ENCODE assay signal across 12 cellular contexts in the genomic region with DNA sequence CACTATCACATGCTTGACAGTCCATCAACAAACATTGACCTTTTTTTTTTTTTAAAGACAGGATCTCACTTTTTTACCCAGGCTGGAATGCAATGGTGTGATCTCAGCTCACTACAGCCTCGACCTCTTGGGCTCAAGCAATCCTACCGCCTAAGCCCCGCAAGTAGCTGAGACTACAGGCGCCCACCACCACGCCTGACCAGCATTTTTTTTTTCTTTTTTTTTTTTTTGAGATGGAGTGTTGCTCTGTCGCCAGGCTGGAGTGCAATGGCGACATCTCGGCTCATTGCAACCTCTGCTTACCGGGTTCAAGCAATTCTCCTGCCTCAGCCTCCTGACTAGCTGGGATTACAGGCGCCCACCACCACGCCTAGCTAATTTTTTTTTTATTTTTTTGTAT. TPM values are rescaled to one million over a fixed set of nuclear protein-coding genes. Genes with fewer than 3 reads are reported as not detected.
DNase-seq lines count a peak whose midpoint lies in the region; ATAC-seq, FAIRE-seq and TF ChIP-seq lines count a peak whose summit lies in the region.
"Not testable (repeated sequence)": the region's sequence is repeated elsewhere in the genome, so short reads cannot be mapped to it uniquely, and the experiment has no call there.
"Had no signal": no experiment of that assay in that cellular context is flagged by ENCODE, and none has a peak within 500 bp of the region (broad histone marks: within the 10 kb centered on the region; RNA-seq: fewer than 3 reads in every experiment).

No MANE protein-coding gene starts in this region.

- CTCF ChIA-PET in HEK293 (lab: Yijun Ruan, JAX) (interaction anchor here (0.6 to 1.4 kb wide), 7 partner anchors 12 to 1369 kb away, joined by 3 to 7 read pairs (median 4); no protein-coding TSS in a partner anchor), H1 (lab: Charles Lee; ENCODE audit: partially characterized antibody) (interaction anchor here (0.7 to 3.4 kb wide), 11 partner anchors 11 to 78 kb away, joined by 3 to 17 read pairs (median 3); a partner anchor contains a TSS)
- CTCF ChIA-PET in K562 (lab: Yijun Ruan, JAX; ENCODE audit: low intra/inter-chr PET ratio), result not testable (repeated sequence)

- not testable (repeated sequence) for H2BK12ac ChIP-seq in H1 (ENCODE audit: low read depth, low read length)

- H3K14ac ChIP-seq in H1 (ENCODE audit: insufficient read length), result not testable (repeated sequence)

- H3K36me3 ChIP-seq in HEK293 (ENCODE audit: control insufficient read depth in 2 of 2, insufficient read depth in 1 of 2, low read length in 2 of 2); K562 (ENCODE audit: control insufficient read depth, insufficient read depth, low read length); H1 (ENCODE audit: control insufficient read depth in 2 of 4, insufficient read depth in 4 of 4, low read length in 3 of 4): not testable (repeated sequence)

- H3K4me2 ChIP-seq in K562 (ENCODE audit: insufficient read depth, low read length); H1 (ENCODE audit: insufficient read depth in 1 of 2, low read depth in 2 of 2, low read length in 2 of 2): not testable (repeated sequence)

- H2BK15ac ChIP-seq in H1 (ENCODE audit: low read length), result not testable (repeated sequence)

- not testable (repeated sequence) for H2BK20ac ChIP-seq in H1 (ENCODE audit: low read length)

- FAIRE-seq in K562 (lab: Jason Lieb, UNC); H1 (lab: Jason Lieb, UNC): not testable (repeated sequence)

- 28% methylated on average over 10 of the region's 11 CpGs for WGBS in K562 (ENCODE audit: insufficient coverage, low coverage, missing lambda C conversion rate)
- WGBS in H1 (ENCODE audit: extremely low coverage in 1 of 2, insufficient coverage in 1 of 2, insufficient read length in 1 of 2, insufficient replicate concordance in 2 of 2, low coverage in 1 of 2, low lambda C conversion rate in 2 of 2, missing lambda C conversion rate in 1 of 2), 2 experiments, result 94% methylated on average over 10 of the region's 11 CpGs; no CpG with 5 or more reads in 1 of the 2 experiments

- BruUV-seq in K562 (replicated peaks; lab: Mats Ljungman, UMichigan), result not testable (repeated sequence)

- TF ChIP-seq EP300 in K562 (IDR thresholded peaks at IDR 0.05; ENCODE audit: low read length); H1 (IDR thresholded peaks at IDR 0.05; ENCODE audit: borderline replicate concordance in 1 of 2, low read depth in 2 of 2, low read length in 2 of 2): not testable (repeated sequence)

- H2BK120ac ChIP-seq in H1 (replicated peaks; ENCODE audit: low read depth, low read length), result not testable (repeated sequence)

- H4K8ac ChIP-seq in H1 (ENCODE audit: extremely low read depth, insufficient read depth, low read length), result not testable (repeated sequence)

- H4K5ac ChIP-seq in H1 (ENCODE audit: insufficient read length, low read depth, low read length), result not testable (repeated sequence)

- not testable (repeated sequence) for H3K56ac ChIP-seq in H1 (replicated peaks; ENCODE audit: insufficient read length, low read depth, low read length)

- TF ChIP-seq RAD21 in K562 (CRISPR knock-in tag; conservative IDR thresholded peaks at IDR 0.05 in 1 of 2, IDR thresholded peaks at IDR 0.05 in 1 of 2); H1 (IDR thresholded peaks at IDR 0.05 in 1 of 2, conservative IDR thresholded peaks at IDR 0.05 in 1 of 2; ENCODE audit: low read depth in 2 of 2, low read length in 2 of 2): not testable (repeated sequence)

- not testable (repeated sequence) for H4K20me1 ChIP-seq in K562 (replicated peaks; ENCODE audit: control insufficient read depth, insufficient read depth, low read length); H1 (replicated peaks in 1 of 2; ENCODE audit: control insufficient read depth in 1 of 2, insufficient read depth in 2 of 2, low read length in 2 of 2)

- not testable (repeated sequence) for H3K9me1 ChIP-seq in K562 (ENCODE audit: control insufficient read depth, insufficient read depth, low read length)

- H3K27ac ChIP-seq in HEK293 (ENCODE audit: extremely low read depth, low read depth, low read length); K562 (ENCODE audit: extremely low read depth, low read depth, low read length); H1 (ENCODE audit: low read depth, low read length): not testable (repeated sequence)
- H3K27ac ChIP-seq in cingulate gyrus (ENCODE audit: low read depth, low read length) (peak overlapping the region; percentile 96), substantia nigra (ENCODE audit: low read depth, low read length, poor library complexity, severe bottlenecking) (peak overlapping the region; percentile 99)

- H2AK5ac ChIP-seq in H1 (ENCODE audit: low read depth, low read length), result 0 out of 2 replicates have a peak overlapping the region, but pooled peaks have one; percentile 53

- in situ Hi-C loops in K562 (cut with MboI), result not testable (repeated sequence)

- H4K91ac ChIP-seq in H1 (replicated peaks; ENCODE audit: insufficient read length, low read length), result not testable (repeated sequence)

- not testable (repeated sequence) for H3K4me3 ChIP-seq in HEK293 (ENCODE audit: low read depth, low read length); K562; H1 (ENCODE audit: extremely low read depth in 1 of 4, insufficient read depth in 2 of 4, low read depth in 3 of 4, low read length in 4 of 4)

- not testable (repeated sequence) for H3K23me2 ChIP-seq in H1 (ENCODE audit: low read depth, low read length)

- not testable (repeated sequence) for H3K79me1 ChIP-seq in H1 (ENCODE audit: low read depth, low read length)

- not testable (repeated sequence) for H3K23ac ChIP-seq in H1 (ENCODE audit: insufficient read length)

- not testable (repeated sequence) for H3K9ac ChIP-seq in K562 (ENCODE audit: insufficient read depth in 1 of 2, low read depth in 2 of 2, low read length in 2 of 2); H1 (replicated peaks in 1 of 4; ENCODE audit: extremely low read depth in 1 of 4, low read depth in 3 of 4, low read length in 3 of 4)

- not testable (repeated sequence) for DNase-seq in K562 (ENCODE audit: extremely low read depth in 1 of 4, low spot score in 3 of 4); H1 (ENCODE audit: low read depth in 1 of 2, low spot score in 2 of 2); substantia nigra (lab: John Stamatoyannopoulos, UW)

- H2AFZ ChIP-seq in K562 (ENCODE audit: low read depth, low read length); H1 (ENCODE audit: low read length): not testable (repeated sequence)

- not testable (repeated sequence) for H3K18ac ChIP-seq in H1 (ENCODE audit: extremely low read depth, low read length)

- intact Hi-C loops in K562 (cut with micrococcal nuclease), result not testable (repeated sequence)

- POLR2A ChIA-PET in HEK293 (lab: Yijun Ruan, JAX) (interaction anchor here (0.9 kb wide), 1 partner anchor 24 kb away, joined by 3 read pairs; a partner anchor contains a TSS), K562 (lab: Yijun Ruan, JAX) (interaction anchor here (0.6 to 1.1 kb wide), 2 partner anchors 15 to 197 kb away, joined by 3 read pairs; a partner anchor contains a TSS), H1 (lab: Charles Lee; ENCODE audit: partially characterized antibody) (interaction anchor here (1.6 to 3.4 kb wide), 2 partner anchors 22 to 65 kb away, joined by 3 to 20 read pairs; a partner anchor contains a TSS)

- not testable (repeated sequence) for ATAC-seq in K562

- not testable (repeated sequence) for TF ChIP-seq POLR2A in K562 (conservative IDR thresholded peaks at IDR 0.05); H1 (IDR thresholded peaks at IDR 0.05; ENCODE audit: control extremely low read depth in 1 of 2, low read depth in 2 of 2, low read length in 2 of 2)

- not testable (repeated sequence) for H2BK5ac ChIP-seq in H1 (ENCODE audit: low read depth, low read length)

- peaks cover 0 to 15% of the 10 kb centered on the region in 2 experiments; a peak in 3 of 5 replicates for H3K27me3 ChIP-seq in K562 (ENCODE audit: control insufficient read depth in 2 of 2, insufficient read depth in 2 of 2, low read length in 2 of 2)
- not testable (repeated sequence) for H3K27me3 ChIP-seq in H1 (replicated peaks in 1 of 4; ENCODE audit: control insufficient read depth in 3 of 4, extremely low read depth in 1 of 4, insufficient read depth in 3 of 4, low read length in 3 of 4)

- TF ChIP-seq CTCF in HEK293 (tag by site-specific recombination; IDR thresholded peaks at IDR 0.05); K562 (IDR thresholded peaks at IDR 0.05 in 2 of 3, conservative IDR thresholded peaks at IDR 0.05 in 1 of 3; ENCODE audit: insufficient read depth in 2 of 3, low read depth in 1 of 3, low read length in 3 of 3); H1 (IDR thresholded peaks at IDR 0.05; ENCODE audit: control extremely low read depth in 1 of 3, insufficient read depth in 1 of 3, low read depth in 1 of 3, low read length in 3 of 3): not testable (repeated sequence)

- H3K4me1 ChIP-seq in HEK293 (ENCODE audit: control insufficient read depth, insufficient read depth, low read length); H1 (replicated peaks in 1 of 4; ENCODE audit: control insufficient read depth in 3 of 4, insufficient read depth in 4 of 4, low read length in 3 of 4): not testable (repeated sequence)
- peaks cover 0 to 29% of the 10 kb centered on the region in 2 experiments; a peak in 3 of 5 replicates for H3K4me1 ChIP-seq in K562 (replicated peaks in 1 of 2; ENCODE audit: control insufficient read depth in 2 of 2, insufficient read depth in 2 of 2, low read length in 2 of 2)

- not testable (repeated sequence) for H3K79me2 ChIP-seq in K562 (ENCODE audit: control insufficient read depth, insufficient read depth, low read length); H1 (ENCODE audit: control insufficient read depth in 1 of 2, insufficient read depth in 2 of 2, low read length in 2 of 2)

- not testable (repeated sequence) for H3K4ac ChIP-seq in H1 (replicated peaks; ENCODE audit: insufficient read length, low read depth, low read length)

- not testable (repeated sequence) for H3K9me3 ChIP-seq in HEK293 (ENCODE audit: control insufficient read depth, insufficient read depth, low read depth, low read length); K562 (replicated peaks; ENCODE audit: control insufficient read depth, insufficient read depth, low read depth, low read length); H1 (ENCODE audit: insufficient read depth in 2 of 2, low read depth in 1 of 2, low read length in 1 of 2)

RNA-seq across cellular contexts. Expression of a gene that starts 21.9 kb away (rescaled TPM):
- total RNA-seq in K562 (2011; cell fraction: chromatin; rRNA removed; ENCODE audit: low replicate concordance), result not detected in 2 replicates
- not detected in 2 replicates for total RNA-seq in K562 (2011; cell fraction: nucleolus; rRNA removed)
- total RNA-seq in K562 (2011; cell fraction: nucleoplasm; rRNA removed), result not detected in 2 replicates
- 0.16 TPM in 1 of 2 replicates, not detected in the other for total RNA-seq in K562 (2014; rRNA removed)
- not detected in 2 replicates for total RNA-seq in K562 (2014; rRNA removed; fragmentation: Illumina TruSeq; extraction: Trizol)
- not detected in 2 replicates for total RNA-seq in K562 (2015; rRNA removed; fragmentation: Illumina TruSeq; extraction: Trizol)
- not detected in 2 replicates for total RNA-seq in K562 (2021)
- not detected in 2 replicates for polyA plus RNA-seq in K562 (2011; rRNA removed)
- not detected in 2 replicates for polyA plus RNA-seq in K562 (2011; cell fraction: cytosol; rRNA removed)
- polyA plus RNA-seq in K562 (2011; cell fraction: nucleus; rRNA removed), result not detected in 2 replicates
- 0.01 TPM in 1 of 2 replicates, not detected in the other for polyA plus RNA-seq in K562 (2012)
- not detected in 2 replicates for polyA plus RNA-seq in K562 (2014; fragmentation: Illumina TruSeq; extraction: Trizol)
- not detected for polyA plus RNA-seq in K562 (2014; fragmentation: Nextera tagmentation; extraction: Ambion mirVana)
- polyA plus RNA-seq in K562 (2014; rRNA removed), result not detected in 2 replicates
- not detected in 2 replicates for polyA minus RNA-seq in K562 (2011; rRNA and poly(A)+ RNA removed)
- polyA minus RNA-seq in K562 (2011; cell fraction: cytosol; rRNA and poly(A)+ RNA removed), result not detected in 2 replicates
- not detected in 2 replicates for polyA minus RNA-seq in K562 (2011; cell fraction: nucleus; rRNA and poly(A)+ RNA removed)
- total RNA-seq in H1 (2021; fragmentation: NEBNext Ultra II Directional; extraction: Animal tissue kit (Norgen Biotek cat#: 25700)), result 1.0 and 2.0 TPM in 2 replicates
- polyA plus RNA-seq in H1 (2011; rRNA removed), result 0.80 and 1.2 TPM in 2 replicates
- polyA plus RNA-seq in H1 (2011; cell fraction: cytosol; rRNA removed), result 0.94 TPM
- 3.3 TPM for polyA plus RNA-seq in H1 (2011; cell fraction: nucleus; rRNA removed)
- polyA plus RNA-seq in H1 (2012, experiment 1 of 2), result 0.94 to 1.4 TPM (median 1.1 TPM) in 4 replicates
- polyA plus RNA-seq in H1 (2012, experiment 2 of 2), result 0.38 TPM
- polyA plus RNA-seq in H1 (2013, experiment 1 of 2), result 1.3 TPM
- 0.83 TPM for polyA plus RNA-seq in H1 (2013, experiment 2 of 2)
- 1.4 and 1.6 TPM in 2 replicates for polyA minus RNA-seq in H1 (2011; rRNA and poly(A)+ RNA removed)
- not detected for polyA minus RNA-seq in H1 (2011; cell fraction: cytosol; rRNA and poly(A)+ RNA removed)
- 2.8 TPM for polyA minus RNA-seq in H1 (2011; cell fraction: nucleus; rRNA and poly(A)+ RNA removed)
- total RNA-seq: A172, B cell, Caco-2, Calu3 had no signal
- polyA plus RNA-seq: BJ had no signal

RNA-seq across cellular contexts. Expression of a gene that starts 23.5 kb away (rescaled TPM):
- total RNA-seq in K562 (2011; cell fraction: chromatin; rRNA removed; ENCODE audit: low replicate concordance), result 161 and 438 TPM in 2 replicates
- 419 and 446 TPM in 2 replicates for total RNA-seq in K562 (2011; cell fraction: nucleolus; rRNA removed)
- total RNA-seq in K562 (2011; cell fraction: nucleoplasm; rRNA removed), result 236 and 271 TPM in 2 replicates
- total RNA-seq in K562 (2014; rRNA removed), result 99.4 and 135 TPM in 2 replicates
- 25.6 and 28.4 TPM in 2 replicates for total RNA-seq in K562 (2014; rRNA removed; fragmentation: Illumina TruSeq; extraction: Trizol)
- total RNA-seq in K562 (2015; rRNA removed; fragmentation: Illumina TruSeq; extraction: Trizol), result 48.1 and 52.1 TPM in 2 replicates
- total RNA-seq in K562 (2021), result 297 and 303 TPM in 2 replicates
- polyA plus RNA-seq in K562 (2011; rRNA removed), result 39.1 and 96.2 TPM in 2 replicates
- polyA plus RNA-seq in K562 (2011; cell fraction: cytosol; rRNA removed), result 68.3 and 79.6 TPM in 2 replicates
- 221 and 243 TPM in 2 replicates for polyA plus RNA-seq in K562 (2011; cell fraction: nucleus; rRNA removed)
- polyA plus RNA-seq in K562 (2012), result 242 and 451 TPM in 2 replicates
- polyA plus RNA-seq in K562 (2014; fragmentation: Illumina TruSeq; extraction: Trizol), result 155 and 235 TPM in 2 replicates
- polyA plus RNA-seq in K562 (2014; fragmentation: Nextera tagmentation; extraction: Ambion mirVana), result 1 to 10 TPM; 2.3 to 6.9 TPM
- polyA plus RNA-seq in K562 (2014; rRNA removed), result 76.5 and 88.9 TPM in 2 replicates
- 31.6 and 32.5 TPM in 2 replicates for polyA minus RNA-seq in K562 (2011; rRNA and poly(A)+ RNA removed)
- polyA minus RNA-seq in K562 (2011; cell fraction: cytosol; rRNA and poly(A)+ RNA removed), result 147 and 227 TPM in 2 replicates
- polyA minus RNA-seq in K562 (2011; cell fraction: nucleus; rRNA and poly(A)+ RNA removed), result 56.5 and 75.8 TPM in 2 replicates
- 337 and 341 TPM in 2 replicates for total RNA-seq in H1 (2021; fragmentation: NEBNext Ultra II Directional; extraction: Animal tissue kit (Norgen Biotek cat#: 25700))
- 97.2 and 267 TPM in 2 replicates for polyA plus RNA-seq in H1 (2011; rRNA removed)
- polyA plus RNA-seq in H1 (2011; cell fraction: cytosol; rRNA removed), result 109 TPM
- polyA plus RNA-seq in H1 (2011; cell fraction: nucleus; rRNA removed), result 496 TPM
- 197 to 438 TPM (median 349 TPM) in 4 replicates for polyA plus RNA-seq in H1 (2012, experiment 1 of 2)
- 305 TPM for polyA plus RNA-seq in H1 (2012, experiment 2 of 2)
- polyA plus RNA-seq in H1 (2013, experiment 1 of 2), result 349 TPM
- 317 TPM for polyA plus RNA-seq in H1 (2013, experiment 2 of 2)
- polyA minus RNA-seq in H1 (2011; rRNA and poly(A)+ RNA removed), result 114 and 172 TPM in 2 replicates
- 276 TPM for polyA minus RNA-seq in H1 (2011; cell fraction: cytosol; rRNA and poly(A)+ RNA removed)
- 164 TPM for polyA minus RNA-seq in H1 (2011; cell fraction: nucleus; rRNA and poly(A)+ RNA removed)

RNA-seq across cellular contexts. Expression of a gene that starts 24.0 kb away (rescaled TPM):
- 0.25 and 0.74 TPM in 2 replicates for total RNA-seq in K562 (2011; cell fraction: chromatin; rRNA removed; ENCODE audit: low replicate concordance)
- 0.26 and 1.2 TPM in 2 replicates for total RNA-seq in K562 (2011; cell fraction: nucleolus; rRNA removed)
- 0.29 TPM in 1 of 2 replicates, not detected in the other for total RNA-seq in K562 (2011; cell fraction: nucleoplasm; rRNA removed)
- total RNA-seq in K562 (2014; rRNA removed), result 0.08 and 0.14 TPM in 2 replicates
- total RNA-seq in K562 (2014; rRNA removed; fragmentation: Illumina TruSeq; extraction: Trizol), result 0.11 TPM in 1 of 2 replicates, not detected in the other
- 0.08 TPM in 1 of 2 replicates, not detected in the other for total RNA-seq in K562 (2015; rRNA removed; fragmentation: Illumina TruSeq; extraction: Trizol)
- total RNA-seq in K562 (2021), result 0.18 and 0.51 TPM in 2 replicates
- polyA plus RNA-seq in K562 (2011; rRNA removed), result 0.19 TPM in 1 of 2 replicates, not detected in the other
- polyA plus RNA-seq in K562 (2011; cell fraction: cytosol; rRNA removed), result 0.12 TPM in 2 replicates
- 0.54 and 0.66 TPM in 2 replicates for polyA plus RNA-seq in K562 (2011; cell fraction: nucleus; rRNA removed)
- 0.16 and 0.19 TPM in 2 replicates for polyA plus RNA-seq in K562 (2012)
- polyA plus RNA-seq in K562 (2014; fragmentation: Illumina TruSeq; extraction: Trizol), result 0.08 and 0.12 TPM in 2 replicates
- under 1 TPM; 0.07 to 0.18 TPM for polyA plus RNA-seq in K562 (2014; fragmentation: Nextera tagmentation; extraction: Ambion mirVana)
- 0.72 and 1.5 TPM in 2 replicates for polyA plus RNA-seq in K562 (2014; rRNA removed)
- not detected in 2 replicates for polyA minus RNA-seq in K562 (2011; rRNA and poly(A)+ RNA removed)
- polyA minus RNA-seq in K562 (2011; cell fraction: cytosol; rRNA and poly(A)+ RNA removed), result not detected in 2 replicates
- 0.13 and 0.22 TPM in 2 replicates for polyA minus RNA-seq in K562 (2011; cell fraction: nucleus; rRNA and poly(A)+ RNA removed)
- total RNA-seq in H1 (2021; fragmentation: NEBNext Ultra II Directional; extraction: Animal tissue kit (Norgen Biotek cat#: 25700)), result 1.6 and 2.2 TPM in 2 replicates
- polyA plus RNA-seq in H1 (2011; rRNA removed), result 2.1 and 4.4 TPM in 2 replicates
- polyA plus RNA-seq in H1 (2011; cell fraction: cytosol; rRNA removed), result 3.0 TPM
- polyA plus RNA-seq in H1 (2011; cell fraction: nucleus; rRNA removed), result 2.9 TPM
- 2.2 to 3.8 TPM (median 3.1 TPM) in 4 replicates for polyA plus RNA-seq in H1 (2012, experiment 1 of 2)
- polyA plus RNA-seq in H1 (2012, experiment 2 of 2), result 2.0 TPM
- polyA plus RNA-seq in H1 (2013, experiment 1 of 2), result 4.0 TPM
- 4.2 TPM for polyA plus RNA-seq in H1 (2013, experiment 2 of 2)
- 0.24 and 0.25 TPM in 2 replicates for polyA minus RNA-seq in H1 (2011; rRNA and poly(A)+ RNA removed)
- 0.95 TPM for polyA minus RNA-seq in H1 (2011; cell fraction: cytosol; rRNA and poly(A)+ RNA removed)
- polyA minus RNA-seq in H1 (2011; cell fraction: nucleus; rRNA and poly(A)+ RNA removed), result 0.30 TPM
- total RNA-seq: Caco-2; Calu3; CD4-positive, alpha-beta T cell; CD8-positive, alpha-beta T cell had no signal

RNA-seq across cellular contexts. Expression of a gene that starts 39.8 kb away (rescaled TPM):
- total RNA-seq in K562 (2011; cell fraction: chromatin; rRNA removed; ENCODE audit: low replicate concordance), result 1.2 and 4.6 TPM in 2 replicates
- total RNA-seq in K562 (2011; cell fraction: nucleolus; rRNA removed), result 1.3 and 1.5 TPM in 2 replicates
- 0.38 and 2.1 TPM in 2 replicates for total RNA-seq in K562 (2011; cell fraction: nucleoplasm; rRNA removed)
- 0.16 and 0.32 TPM in 2 replicates for total RNA-seq in K562 (2014; rRNA removed)
- not detected in 2 replicates for total RNA-seq in K562 (2014; rRNA removed; fragmentation: Illumina TruSeq; extraction: Trizol)
- total RNA-seq in K562 (2015; rRNA removed; fragmentation: Illumina TruSeq; extraction: Trizol), result 0.11 TPM in 1 of 2 replicates, not detected in the other
- 0.40 and 0.58 TPM in 2 replicates for total RNA-seq in K562 (2021)
- polyA plus RNA-seq in K562 (2011; rRNA removed), result 0.26 and 0.61 TPM in 2 replicates
- polyA plus RNA-seq in K562 (2011; cell fraction: cytosol; rRNA removed), result 0.34 and 0.40 TPM in 2 replicates
- polyA plus RNA-seq in K562 (2011; cell fraction: nucleus; rRNA removed), result 2.1 and 3.0 TPM in 2 replicates
- 0.52 and 1.4 TPM in 2 replicates for polyA plus RNA-seq in K562 (2012)
- 0.22 TPM in 2 replicates for polyA plus RNA-seq in K562 (2014; fragmentation: Illumina TruSeq; extraction: Trizol)
- polyA plus RNA-seq in K562 (2014; fragmentation: Nextera tagmentation; extraction: Ambion mirVana), result not detected
- polyA plus RNA-seq in K562 (2014; rRNA removed), result 0.09 and 0.12 TPM in 2 replicates
- 0.14 TPM in 1 of 2 replicates, not detected in the other for polyA minus RNA-seq in K562 (2011; rRNA and poly(A)+ RNA removed)
- polyA minus RNA-seq in K562 (2011; cell fraction: cytosol; rRNA and poly(A)+ RNA removed), result 2.7 TPM in 1 of 2 replicates, not detected in the other
- polyA minus RNA-seq in K562 (2011; cell fraction: nucleus; rRNA and poly(A)+ RNA removed), result 0.33 and 0.67 TPM in 2 replicates
- 40.9 and 47.8 TPM in 2 replicates for total RNA-seq in H1 (2021; fragmentation: NEBNext Ultra II Directional; extraction: Animal tissue kit (Norgen Biotek cat#: 25700))
- polyA plus RNA-seq in H1 (2011; rRNA removed), result 36.9 and 78.7 TPM in 2 replicates
- 38.6 TPM for polyA plus RNA-seq in H1 (2011; cell fraction: cytosol; rRNA removed)
- 197 TPM for polyA plus RNA-seq in H1 (2011; cell fraction: nucleus; rRNA removed)
- 64.9 to 73.8 TPM (median 68.2 TPM) in 4 replicates for polyA plus RNA-seq in H1 (2012, experiment 1 of 2)
- polyA plus RNA-seq in H1 (2012, experiment 2 of 2), result 31.6 TPM
- 47.6 TPM for polyA plus RNA-seq in H1 (2013, experiment 1 of 2)
- polyA plus RNA-seq in H1 (2013, experiment 2 of 2), result 46.6 TPM
- polyA minus RNA-seq in H1 (2011; rRNA and poly(A)+ RNA removed), result 11.1 and 14.8 TPM in 2 replicates
- polyA minus RNA-seq in H1 (2011; cell fraction: cytosol; rRNA and poly(A)+ RNA removed), result 29.8 TPM
- 57.1 TPM for polyA minus RNA-seq in H1 (2011; cell fraction: nucleus; rRNA and poly(A)+ RNA removed)
- total RNA-seq: CD4-positive, alpha-beta T cell; CD8-positive, alpha-beta T cell had no signal

RNA-seq across cellular contexts. Expression of a gene that starts 46.7 kb away (rescaled TPM):
- 12.5 and 24.0 TPM in 2 replicates for total RNA-seq in K562 (2011; cell fraction: chromatin; rRNA removed; ENCODE audit: low replicate concordance)
- total RNA-seq in K562 (2011; cell fraction: nucleolus; rRNA removed), result 22.4 and 24.2 TPM in 2 replicates
- total RNA-seq in K562 (2011; cell fraction: nucleoplasm; rRNA removed), result 15.0 and 19.7 TPM in 2 replicates
- total RNA-seq in K562 (2014; rRNA removed) (3.9 and 7.1 TPM in 2 replicates), K562 (2014; rRNA removed; fragmentation: Illumina TruSeq; extraction: Trizol) (1.4 and 1.6 TPM in 2 replicates), K562 (2015; rRNA removed; fragmentation: Illumina TruSeq; extraction: Trizol) (2.9 and 3.8 TPM in 2 replicates), K562 (2021) (5.6 and 8.0 TPM in 2 replicates)
- polyA plus RNA-seq in K562 (2011; rRNA removed) (7.0 and 7.8 TPM in 2 replicates), K562 (2014; fragmentation: Illumina TruSeq; extraction: Trizol) (4.2 and 5.6 TPM in 2 replicates), K562 (2014; fragmentation: Nextera tagmentation; extraction: Ambion mirVana) (not detected), K562 (2014; rRNA removed) (5.3 and 7.3 TPM in 2 replicates), H1 (2011; rRNA removed) (7.0 and 13.0 TPM in 2 replicates)
- polyA plus RNA-seq in K562 (2011; cell fraction: cytosol; rRNA removed), result 7.3 and 15.5 TPM in 2 replicates
- polyA plus RNA-seq in K562 (2011; cell fraction: nucleus; rRNA removed), result 18.3 and 23.6 TPM in 2 replicates
- 5.4 and 6.6 TPM in 2 replicates for polyA plus RNA-seq in K562 (2012)
- polyA minus RNA-seq in K562 (2011; rRNA and poly(A)+ RNA removed), result 2.4 and 4.9 TPM in 2 replicates
- 3.6 and 4.3 TPM in 2 replicates for polyA minus RNA-seq in K562 (2011; cell fraction: cytosol; rRNA and poly(A)+ RNA removed)
- polyA minus RNA-seq in K562 (2011; cell fraction: nucleus; rRNA and poly(A)+ RNA removed), result 4.3 and 5.6 TPM in 2 replicates
- 7.9 and 9.5 TPM in 2 replicates for total RNA-seq in H1 (2021; fragmentation: NEBNext Ultra II Directional; extraction: Animal tissue kit (Norgen Biotek cat#: 25700))
- polyA plus RNA-seq in H1 (2011; cell fraction: cytosol; rRNA removed), result 12.0 TPM
- 20.5 TPM for polyA plus RNA-seq in H1 (2011; cell fraction: nucleus; rRNA removed)
- 3.0 to 11.6 TPM (median 10.3 TPM) in 4 replicates for polyA plus RNA-seq in H1 (2012, experiment 1 of 2)
- 8.4 TPM for polyA plus RNA-seq in H1 (2012, experiment 2 of 2)
- 6.5 TPM for polyA plus RNA-seq in H1 (2013, experiment 1 of 2)
- 4.8 TPM for polyA plus RNA-seq in H1 (2013, experiment 2 of 2)
- polyA minus RNA-seq in H1 (2011; rRNA and poly(A)+ RNA removed), result 4.1 and 6.9 TPM in 2 replicates
- polyA minus RNA-seq in H1 (2011; cell fraction: cytosol; rRNA and poly(A)+ RNA removed), result 4.0 TPM
- 9.4 TPM for polyA minus RNA-seq in H1 (2011; cell fraction: nucleus; rRNA and poly(A)+ RNA removed)
